Comparison of ENCODE assay signal across 9 cellular contexts in genomic region chr5:35856186-35857003, GRCh38. TPM values are rescaled to one million over a fixed set of nuclear protein-coding genes. Genes with fewer than 3 reads are reported as not detected.
A peak's percentile ranks its signal among the peaks of the same experiment; 100 is the strongest.
DNase-seq lines count a peak whose midpoint lies in the region; TF ChIP-seq lines count a peak whose summit lies in the region.
"Had no signal": no experiment of that assay in that cellular context is flagged by ENCODE, and none has a peak within 500 bp of the region (broad histone marks: within the 10 kb centered on the region; RNA-seq: fewer than 3 reads in every experiment).

TSS of gene IL7R (plus strand) at chr5:35856891. CDS start at chr5:35856978, 87 bp downstream.

- TF ChIP-seq CTCF in A673 (conservative IDR thresholded peaks at IDR 0.05; ENCODE audit: low read depth, low read length) (no peak), fibroblast of the aortic adventitia (IDR thresholded peaks at IDR 0.05; ENCODE audit: insufficient read depth, low read length) (no peak)

- no TSS peak for BruUV-seq in A673 (replicated peaks; lab: Mats Ljungman, UMichigan)

- H3K9me3 ChIP-seq in A673 (ENCODE audit: low read depth, low read length, poor library complexity, severe bottlenecking), result no peaks in the 10 kb centered on the region

- H3K27me3 ChIP-seq in A673 (replicated peaks; ENCODE audit: insufficient read depth, low read depth, low read length, poor library complexity), result no peaks in the 10 kb centered on the region

- no peak for DNase-seq in A673 (ENCODE audit: low spot score)
- DNase-seq in HCEC 1CT, result peak; percentile 61
- DNase-seq in SKM-1 (lab: John Stamatoyannopoulos, UW; ENCODE audit: unreplicated experiment), result peak; percentile 79
- DNase-seq in fibroblast of the aortic adventitia (ENCODE audit: low read depth), result peak; percentile 33
- DNase-seq in pons (ENCODE audit: low spot score), result no peak
- DNase-seq in GM19240 (ENCODE audit: insufficient read length, low spot score), result no peak
- no peak for DNase-seq in retina
- DNase-seq in globus pallidus (ENCODE audit: low spot score), result no peak

- H3K4me3 ChIP-seq in A673 (ENCODE audit: low read depth, low read length, poor library complexity, severe bottlenecking) (no peak within 1 kb of the TSS), fibroblast of the aortic adventitia (ENCODE audit: low read depth, low read length) (no peak within 1 kb of the TSS)

- CTCF ChIA-PET in A673 (lab: Charles Lee), result no interaction called here

- H3K4me1 ChIP-seq in A673 (ENCODE audit: insufficient read depth, low read length, poor library complexity, severe bottlenecking), result peaks cover 56% of the 10 kb centered on the region

- peak within 1 kb of the TSS; percentile 71 for H3K27ac ChIP-seq in A673 (ENCODE audit: low read depth, low read length, poor library complexity, severe bottlenecking)
- H3K27ac ChIP-seq: SK-N-MC had no signal

- POLR2A ChIA-PET in A673 (lab: Charles Lee; ENCODE audit: low non-redundant PET), result no interaction called here

- no peaks in the 10 kb centered on the region for H3K36me3 ChIP-seq in A673 (ENCODE audit: insufficient read depth, low read length, poor library complexity, severe bottlenecking)

- intact Hi-C loops in A673 (cut with micrococcal nuclease; ENCODE audit: unreplicated experiment), result no loop called here

RNA-seq across cellular contexts. Expression of gene IL7R, which starts in this region (rescaled TPM):
- total RNA-seq in A673 (2021) (4.2 and 7.7 TPM in 2 replicates), fibroblast of the aortic adventitia (ENCODE audit: low replicate concordance) (0.90 TPM in 1 of 2 replicates, not detected in the other)

Comparison
In these comparisons a context has a peak if more than half of its experiments do, and no peak if none do; other contexts are left out.
1. Peak in DNase-seq in fibroblast of the aortic adventitia; RNA of the gene not detected or under 1 TPM.
2. DNase-seq: peak in HCEC 1CT (single experiment) and SKM-1 (single experiment); none in A673 (single experiment), pons (single experiment), GM19240 (single experiment), retina (single experiment) and globus pallidus (single experiment).